ENCODE assay signal across 8 cellular contexts in genomic region chr2:240585101-240585500, GRCh38. TPM values are rescaled to one million over a fixed set of nuclear protein-coding genes. Genes with fewer than 3 reads are reported as not detected.
A peak's percentile ranks its signal among the peaks of the same experiment; 100 is the strongest.
DNase-seq lines count a peak whose midpoint lies in the region; ATAC-seq and TF ChIP-seq lines count a peak whose summit lies in the region.

No MANE protein-coding gene starts in this region.

- no peak for DNase-seq in SJCRH30
- peak; percentile 60 for DNase-seq in cardiac septum (ENCODE audit: low spot score)
- DNase-seq in smooth muscle cell (lab: John Stamatoyannopoulos, UW; ENCODE audit: unreplicated experiment), result no peak
- DNase-seq in NCI-H226, result no peak
- DNase-seq in activated CD8-positive, alpha-beta memory T cell treated with anti-CD3 and anti-CD28 coated beads, Interleukin-2, amount 50 U/mL, for 48 hours, result no peak
- no peak for DNase-seq in stimulated activated CD4-positive, alpha-beta T cell treated with anti-CD3 and anti-CD28 coated beads, Interleukin-1b, Interleukin-23, amount 100 ng/mL, for 48 hours

- H3K4me2 ChIP-seq in smooth muscle cell, result peak overlapping the region; percentile 97

- H3K9me3 ChIP-seq in SJCRH30 (replicated peaks), result peaks cover 3% of the 10 kb centered on the region; the same call in 1 of the 2 replicates
- H3K9me3 ChIP-seq in smooth muscle cell (replicated peaks; ENCODE audit: low read depth), result no peaks in the 10 kb centered on the region

- H3K27ac ChIP-seq in SJCRH30 (no peak overlapping the region), smooth muscle cell (ENCODE audit: low read depth) (peak overlapping the region; percentile 75)

- peak overlapping the region; percentile 84 for H3K4me3 ChIP-seq in SJCRH30
- H3K4me3 ChIP-seq in smooth muscle cell, result peak overlapping the region; percentile 92

- peaks cover 59% of the 10 kb centered on the region for H4K20me1 ChIP-seq in smooth muscle cell (ENCODE audit: low read depth)

- intact Hi-C loops in cardiac septum (cut with DNase I), result loop anchor here (5.0 to 10.0 kb wide), 2 partner anchors 560 to 562 kb away; partner anchors contain the start of genes NDUFA10 and PASK

- H3K27me3 ChIP-seq in SJCRH30 (no peaks in the 10 kb centered on the region), smooth muscle cell (ENCODE audit: low read depth) (no peaks in the 10 kb centered on the region)

- 94% methylated on average over 6 of the region's 6 CpGs for WGBS in smooth muscle cell (ENCODE audit: low lambda C conversion rate)

- H3F3A ChIP-seq in smooth muscle cell (ENCODE audit: low read depth), result peaks cover 10% of the 10 kb centered on the region

- H3K9ac ChIP-seq in smooth muscle cell (ENCODE audit: low read depth), result peak overlapping the region; percentile 94

- ATAC-seq in GM18505 (IDR thresholded peaks at IDR 0.05; ENCODE audit: unreplicated experiment), result peak; percentile 25
- ATAC-seq in HG02642 (IDR thresholded peaks at IDR 0.05; ENCODE audit: poor library complexity, unreplicated experiment), result peak; percentile 25

- H2AFZ ChIP-seq in smooth muscle cell (ENCODE audit: low read depth), result no peak overlapping the region

- no peak for TF ChIP-seq POLR2A in GM18505 (IDR thresholded peaks at IDR 0.05; ENCODE audit: borderline replicate concordance, extremely low read depth, insufficient read depth, insufficient read length)

- H3K36me3 ChIP-seq in SJCRH30 (no peaks in the 10 kb centered on the region; the same call in 1 of the 2 replicates), smooth muscle cell (ENCODE audit: low read depth) (no peaks in the 10 kb centered on the region)

- H3K79me2 ChIP-seq in smooth muscle cell (ENCODE audit: low read depth), result peaks cover 78% of the 10 kb centered on the region

- TF ChIP-seq CTCF in smooth muscle cell (IDR thresholded peaks at IDR 0.05; ENCODE audit: borderline replicate concordance, insufficient read depth, poor library complexity, severe bottlenecking), result no peak

- peaks cover 9% of the 10 kb centered on the region for H3K4me1 ChIP-seq in SJCRH30
- peaks cover 23% of the 10 kb centered on the region for H3K4me1 ChIP-seq in smooth muscle cell (ENCODE audit: low read depth)

RNA-seq across cellular contexts. Expression of gene CAPN10, which starts 1.4 kb away (rescaled TPM):
- total RNA-seq in SJCRH30 (2014; rRNA removed; shearing (Covaris generic)), result 23.1 and 27.4 TPM in 2 replicates
- 24.3 TPM for total RNA-seq in cardiac septum
- total RNA-seq in smooth muscle cell, result 6.6 and 6.9 TPM in 2 replicates
- polyA plus RNA-seq in smooth muscle cell, result 17.0 and 23.6 TPM in 2 replicates

RNA-seq across cellular contexts. Expression of gene RNPEPL1, which starts 16.8 kb away (rescaled TPM):
- 6.0 and 8.4 TPM in 2 replicates for total RNA-seq in SJCRH30 (2014; rRNA removed; shearing (Covaris generic))
- 73.8 TPM for total RNA-seq in cardiac septum
- total RNA-seq in smooth muscle cell, result 13.5 and 15.3 TPM in 2 replicates
- 40.9 and 48.3 TPM in 2 replicates for polyA plus RNA-seq in smooth muscle cell

RNA-seq across cellular contexts. Expression of gene DUSP28, which starts 24.9 kb away (rescaled TPM):
- total RNA-seq in SJCRH30 (2014; rRNA removed; shearing (Covaris generic)), result 9.3 and 11.3 TPM in 2 replicates
- total RNA-seq in cardiac septum (9.7 TPM), smooth muscle cell (2.2 and 2.9 TPM in 2 replicates)
- polyA plus RNA-seq in smooth muscle cell, result 6.4 and 6.5 TPM in 2 replicates

RNA-seq across cellular contexts. Expression of gene ANKMY1, which starts 27.3 kb away (rescaled TPM):
- 6.3 and 6.7 TPM in 2 replicates for total RNA-seq in SJCRH30 (2014; rRNA removed; shearing (Covaris generic))
- 8.2 TPM for total RNA-seq in cardiac septum
- 3.4 and 8.7 TPM in 2 replicates for total RNA-seq in smooth muscle cell
- polyA plus RNA-seq in smooth muscle cell, result 5.6 and 6.4 TPM in 2 replicates

RNA-seq across cellular contexts. Expression of gene GPR35, which starts 40.2 kb away (rescaled TPM):
- 0.04 and 0.30 TPM in 2 replicates for total RNA-seq in SJCRH30 (2014; rRNA removed; shearing (Covaris generic))
- 1.5 TPM for total RNA-seq in cardiac septum
- 1.2 and 1.3 TPM in 2 replicates for total RNA-seq in smooth muscle cell
- polyA plus RNA-seq in smooth muscle cell, result 1.4 and 2.1 TPM in 2 replicates
